Comparison of ENCODE assay signal across 2 cellular contexts in genomic region chr4:23348789-23349498, GRCh38.
A peak's percentile ranks its signal among the peaks of the same experiment; 100 is the strongest.
TF ChIP-seq lines count a peak whose summit lies in the region.

No MANE protein-coding gene starts in this region.

TF ChIP-seq in liver, 16 proteins besides CTCF, POLR2A, EP300 and RAD21 (continued from another document):
- TF ChIP-seq ZBTB33 (IDR thresholded peaks at IDR 0.05): no peak
- TF ChIP-seq HNF4G (IDR thresholded peaks at IDR 0.05): no peak
- TF ChIP-seq MAX (IDR thresholded peaks at IDR 0.05): no peak
- no peak for TF ChIP-seq NR2F2 (IDR thresholded peaks at IDR 0.05)
- TF ChIP-seq HNF4A (conservative IDR thresholded peaks at IDR 0.05): no peak
- no peak for TF ChIP-seq JUND (IDR thresholded peaks at IDR 0.05)
- peak; percentile 34 for TF ChIP-seq FOXA2 (IDR thresholded peaks at IDR 0.05)

TF ChIP-seq in HepG2, 621 proteins besides CTCF, POLR2A, EP300 and RAD21 (continued from another document):
- no peak for TF ChIP-seq ZBTB4 (CRISPR knock-in tag; IDR thresholded peaks at IDR 0.05; ENCODE audit: borderline replicate concordance)
- no peak for TF ChIP-seq PHB2 (IDR thresholded peaks at IDR 0.05; ENCODE audit: partially characterized antibody)
- no peak for TF ChIP-seq ZHX2 (IDR thresholded peaks at IDR 0.05; ENCODE audit: low read depth)
- TF ChIP-seq ZHX2 (CRISPR knock-in tag; IDR thresholded peaks at IDR 0.05; ENCODE audit: borderline replicate concordance): no peak
- TF ChIP-seq ZBTB7B (CRISPR knock-in tag; IDR thresholded peaks at IDR 0.05): no peak
- no peak for TF ChIP-seq HES4 (CRISPR knock-in tag; IDR thresholded peaks at IDR 0.05; ENCODE audit: borderline replicate concordance)
- TF ChIP-seq ZNF7 (CRISPR knock-in tag; IDR thresholded peaks at IDR 0.05): no peak
- TF ChIP-seq HOXD1 (CRISPR knock-in tag; IDR thresholded peaks at IDR 0.05): no peak
- TF ChIP-seq FOSL2 (CRISPR knock-in tag; IDR thresholded peaks at IDR 0.05): no peak
- no peak for TF ChIP-seq ZNF713 (CRISPR knock-in tag; IDR thresholded peaks at IDR 0.05)
- TF ChIP-seq ZNF230 (CRISPR knock-in tag; IDR thresholded peaks at IDR 0.05): no peak
- TF ChIP-seq ONECUT2 (CRISPR knock-in tag; IDR thresholded peaks at IDR 0.05): no peak
- TF ChIP-seq GFI1 (CRISPR knock-in tag; IDR thresholded peaks at IDR 0.05; ENCODE audit: borderline replicate concordance): no peak
- no peak for TF ChIP-seq SNRNP70 (IDR thresholded peaks at IDR 0.05; ENCODE audit: low read depth, low read length)
- TF ChIP-seq CCDC6 (CRISPR knock-in tag; IDR thresholded peaks at IDR 0.05): no peak
- no peak for TF ChIP-seq TFAP4 (IDR thresholded peaks at IDR 0.05; ENCODE audit: borderline replicate concordance, low read depth)
- no peak for TF ChIP-seq ZNF644 (CRISPR knock-in tag; IDR thresholded peaks at IDR 0.05; ENCODE audit: low read depth)
- TF ChIP-seq ZBTB44 (CRISPR knock-in tag; IDR thresholded peaks at IDR 0.05): no peak
- no peak for TF ChIP-seq HOMEZ (CRISPR knock-in tag; IDR thresholded peaks at IDR 0.05; ENCODE audit: low read depth)
TF ChIP-seq in HepG2: peak in this region for 0.
